Comparison of ENCODE assay signal across 25 cellular contexts in genomic region chr7:145497911-145498525, GRCh38.
"Had no signal": no experiment of that assay in that cellular context is flagged by ENCODE, and none has a peak within 500 bp of the region (broad histone marks: within the 10 kb centered on the region; RNA-seq: fewer than 3 reads in every experiment).

No MANE protein-coding gene starts in this region.

- H3K27ac ChIP-seq: coronary artery, esophagus muscularis mucosa, heart right ventricle, lower lobe of right lung, psoas muscle, sigmoid colon, suprapubic skin, transverse colon, upper lobe of right lung, uterus had no signal

- H3K4me3 ChIP-seq: coronary artery, esophagus muscularis mucosa, heart right ventricle, lower lobe of right lung, psoas muscle, sigmoid colon, suprapubic skin, transverse colon, upper lobe of right lung, uterus had no signal

- H3K4me1 ChIP-seq: esophagus muscularis mucosa, heart right ventricle, lower lobe of right lung, psoas muscle, sigmoid colon, suprapubic skin, transverse colon, upper lobe of right lung, uterus had no signal

- H3K36me3 ChIP-seq: esophagus muscularis mucosa, heart right ventricle, lower lobe of right lung, sigmoid colon, suprapubic skin, transverse colon, upper lobe of right lung, uterus had no signal

- H3K27me3 ChIP-seq: esophagus muscularis mucosa, heart right ventricle, sigmoid colon, suprapubic skin, transverse colon, upper lobe of right lung, uterus had no signal

- ATAC-seq: heart right ventricle; left colon; left ventricle myocardium superior; lower lobe of right lung; naive thymus-derived CD8-positive, alpha-beta T cell; psoas muscle; stimulated activated naive B cell treated with anti-CD40 and anti-IgM and Interleukin-4, amounts not matched to agents 10 μg/mL and 1 μg/mL and 100 μg/mL, for 72 hours; upper lobe of right lung had no signal

- DNase-seq: dermis blood vessel endothelial cell; effector memory CD4-positive, alpha-beta T cell; foreskin melanocyte; glutamatergic neuron; heart right ventricle; hippocampal formation; islet precursor cell; kidney glomerular epithelial cell; left colon; left ventricle myocardium superior; lower lobe of right lung; naive thymus-derived CD8-positive, alpha-beta T cell; nephron progenitor cell; nucleus accumbens; posterior cingulate gyrus; psoas muscle; right cardiac atrium; sigmoid colon; stimulated activated naive B cell treated with anti-CD40 and anti-IgM and Interleukin-4, amounts not matched to agents 10 μg/mL and 1 μg/mL and 100 μg/mL, for 72 hours; transverse colon; upper lobe of right lung; uterus had no signal

- H3K9me3 ChIP-seq: esophagus muscularis mucosa, lower lobe of right lung, psoas muscle, sigmoid colon, suprapubic skin, transverse colon, upper lobe of right lung, uterus had no signal
